ENCODE assay signal across 1 cellular context in the genomic region with DNA sequence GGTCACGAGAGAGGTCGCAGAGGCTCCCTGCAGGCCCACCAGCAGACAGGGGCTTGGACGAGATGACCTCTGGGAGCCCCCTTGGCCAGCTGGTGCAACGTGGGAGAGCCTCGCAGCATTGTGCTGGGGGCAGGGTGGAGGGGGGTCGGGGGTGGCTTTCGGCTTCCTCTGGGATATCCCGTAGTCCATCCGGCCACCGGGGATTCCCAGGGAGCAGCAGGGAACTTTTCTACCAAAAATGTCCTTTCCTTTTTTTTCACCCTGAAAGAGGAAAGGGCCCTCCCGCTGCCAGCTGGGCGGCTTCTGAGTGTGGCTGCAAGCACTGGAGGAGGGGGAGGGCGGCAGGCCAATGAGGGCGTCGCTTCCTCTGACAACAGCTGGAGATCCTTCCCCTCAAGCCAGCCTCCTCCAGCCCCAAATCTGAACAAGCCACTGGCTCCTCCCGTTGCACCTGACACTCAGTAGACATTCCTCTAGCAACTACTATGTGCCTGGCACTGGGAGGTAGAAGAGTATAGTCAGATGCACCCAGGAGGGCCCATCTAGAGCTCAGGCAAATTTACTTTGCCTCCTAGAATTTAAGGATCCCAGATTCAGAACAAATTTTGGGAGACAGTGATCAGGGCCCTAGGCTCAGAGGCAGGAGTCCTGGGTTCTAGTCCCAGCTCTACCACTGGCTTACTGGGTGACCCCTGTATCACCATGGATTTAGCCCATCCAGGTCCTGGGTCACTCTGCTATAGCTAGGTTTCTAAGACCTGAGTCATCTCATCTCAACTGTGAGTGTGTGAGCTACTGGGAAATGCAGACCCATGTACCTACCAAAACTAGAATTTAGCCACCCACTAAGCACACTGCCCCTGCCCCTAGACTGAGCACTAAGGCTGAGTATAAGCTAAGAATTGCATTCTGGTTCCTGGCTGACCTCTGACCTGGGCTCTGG.
TF ChIP-seq lines count a peak whose summit lies in the region.

No MANE protein-coding gene starts in this region.

TF ChIP-seq in SK-N-SH treated with all-trans-retinoic acid at 6 μM for 48 hours, 23 proteins besides CTCF, POLR2A, EP300 and RAD21 (continued from another document):
- TF ChIP-seq, protein P1, sequence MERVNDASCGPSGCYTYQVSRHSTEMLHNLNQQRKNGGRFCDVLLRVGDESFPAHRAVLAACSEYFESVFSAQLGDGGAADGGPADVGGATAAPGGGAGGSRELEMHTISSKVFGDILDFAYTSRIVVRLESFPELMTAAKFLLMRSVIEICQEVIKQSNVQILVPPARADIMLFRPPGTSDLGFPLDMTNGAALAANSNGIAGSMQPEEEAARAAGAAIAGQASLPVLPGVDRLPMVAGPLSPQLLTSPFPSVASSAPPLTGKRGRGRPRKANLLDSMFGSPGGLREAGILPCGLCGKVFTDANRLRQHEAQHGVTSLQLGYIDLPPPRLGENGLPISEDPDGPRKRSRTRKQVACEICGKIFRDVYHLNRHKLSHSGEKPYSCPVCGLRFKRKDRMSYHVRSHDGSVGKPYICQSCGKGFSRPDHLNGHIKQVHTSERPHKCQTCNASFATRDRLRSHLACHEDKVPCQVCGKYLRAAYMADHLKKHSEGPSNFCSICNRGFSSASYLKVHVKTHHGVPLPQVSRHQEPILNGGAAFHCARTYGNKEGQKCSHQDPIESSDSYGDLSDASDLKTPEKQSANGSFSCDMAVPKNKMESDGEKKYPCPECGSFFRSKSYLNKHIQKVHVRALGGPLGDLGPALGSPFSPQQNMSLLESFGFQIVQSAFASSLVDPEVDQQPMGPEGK (CRISPR knock-in tag; IDR thresholded peaks at IDR 0.05; ENCODE audit: borderline replicate concordance) = no peak
